Comparison of ENCODE assay signal across 1 cellular context in the genomic region with DNA sequence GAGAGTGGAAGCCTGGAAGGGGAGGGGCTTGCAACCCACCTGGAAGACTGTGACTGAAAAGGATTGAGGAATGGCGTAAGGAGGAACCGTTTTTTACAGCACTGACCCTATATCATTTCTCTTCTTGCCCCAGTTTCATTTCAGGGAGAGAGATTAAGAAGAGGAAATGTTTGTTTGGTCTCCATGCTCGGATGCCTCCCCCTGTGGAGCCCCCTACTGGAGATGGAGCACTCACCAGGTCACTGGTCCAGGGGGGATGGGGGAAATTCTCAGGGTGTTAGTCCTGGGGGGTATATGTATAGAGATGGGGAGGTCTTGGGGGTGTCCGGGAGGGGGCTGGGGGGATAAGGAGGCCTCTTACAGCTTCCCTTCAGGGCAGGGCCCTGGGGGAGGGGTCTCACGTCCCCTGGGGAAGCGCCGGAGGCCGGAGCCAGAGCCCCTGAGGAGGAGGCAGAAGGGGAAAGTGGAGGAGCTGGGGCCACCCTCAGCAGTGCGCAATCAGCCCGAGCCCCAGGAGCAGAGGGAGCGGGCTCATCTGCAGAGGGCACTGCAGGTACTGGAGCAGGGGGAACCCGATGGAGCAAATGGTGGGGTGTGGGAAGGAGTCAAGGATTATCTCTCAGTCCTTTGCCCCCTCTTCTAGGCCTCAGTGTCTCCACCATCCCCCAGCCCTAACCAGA.
TF ChIP-seq lines count a peak whose summit lies in the region.

No MANE protein-coding gene starts in this region.

TF ChIP-seq in GM23338, 12 proteins besides CTCF, POLR2A, EP300 and RAD21:
- TF ChIP-seq, protein P1, sequence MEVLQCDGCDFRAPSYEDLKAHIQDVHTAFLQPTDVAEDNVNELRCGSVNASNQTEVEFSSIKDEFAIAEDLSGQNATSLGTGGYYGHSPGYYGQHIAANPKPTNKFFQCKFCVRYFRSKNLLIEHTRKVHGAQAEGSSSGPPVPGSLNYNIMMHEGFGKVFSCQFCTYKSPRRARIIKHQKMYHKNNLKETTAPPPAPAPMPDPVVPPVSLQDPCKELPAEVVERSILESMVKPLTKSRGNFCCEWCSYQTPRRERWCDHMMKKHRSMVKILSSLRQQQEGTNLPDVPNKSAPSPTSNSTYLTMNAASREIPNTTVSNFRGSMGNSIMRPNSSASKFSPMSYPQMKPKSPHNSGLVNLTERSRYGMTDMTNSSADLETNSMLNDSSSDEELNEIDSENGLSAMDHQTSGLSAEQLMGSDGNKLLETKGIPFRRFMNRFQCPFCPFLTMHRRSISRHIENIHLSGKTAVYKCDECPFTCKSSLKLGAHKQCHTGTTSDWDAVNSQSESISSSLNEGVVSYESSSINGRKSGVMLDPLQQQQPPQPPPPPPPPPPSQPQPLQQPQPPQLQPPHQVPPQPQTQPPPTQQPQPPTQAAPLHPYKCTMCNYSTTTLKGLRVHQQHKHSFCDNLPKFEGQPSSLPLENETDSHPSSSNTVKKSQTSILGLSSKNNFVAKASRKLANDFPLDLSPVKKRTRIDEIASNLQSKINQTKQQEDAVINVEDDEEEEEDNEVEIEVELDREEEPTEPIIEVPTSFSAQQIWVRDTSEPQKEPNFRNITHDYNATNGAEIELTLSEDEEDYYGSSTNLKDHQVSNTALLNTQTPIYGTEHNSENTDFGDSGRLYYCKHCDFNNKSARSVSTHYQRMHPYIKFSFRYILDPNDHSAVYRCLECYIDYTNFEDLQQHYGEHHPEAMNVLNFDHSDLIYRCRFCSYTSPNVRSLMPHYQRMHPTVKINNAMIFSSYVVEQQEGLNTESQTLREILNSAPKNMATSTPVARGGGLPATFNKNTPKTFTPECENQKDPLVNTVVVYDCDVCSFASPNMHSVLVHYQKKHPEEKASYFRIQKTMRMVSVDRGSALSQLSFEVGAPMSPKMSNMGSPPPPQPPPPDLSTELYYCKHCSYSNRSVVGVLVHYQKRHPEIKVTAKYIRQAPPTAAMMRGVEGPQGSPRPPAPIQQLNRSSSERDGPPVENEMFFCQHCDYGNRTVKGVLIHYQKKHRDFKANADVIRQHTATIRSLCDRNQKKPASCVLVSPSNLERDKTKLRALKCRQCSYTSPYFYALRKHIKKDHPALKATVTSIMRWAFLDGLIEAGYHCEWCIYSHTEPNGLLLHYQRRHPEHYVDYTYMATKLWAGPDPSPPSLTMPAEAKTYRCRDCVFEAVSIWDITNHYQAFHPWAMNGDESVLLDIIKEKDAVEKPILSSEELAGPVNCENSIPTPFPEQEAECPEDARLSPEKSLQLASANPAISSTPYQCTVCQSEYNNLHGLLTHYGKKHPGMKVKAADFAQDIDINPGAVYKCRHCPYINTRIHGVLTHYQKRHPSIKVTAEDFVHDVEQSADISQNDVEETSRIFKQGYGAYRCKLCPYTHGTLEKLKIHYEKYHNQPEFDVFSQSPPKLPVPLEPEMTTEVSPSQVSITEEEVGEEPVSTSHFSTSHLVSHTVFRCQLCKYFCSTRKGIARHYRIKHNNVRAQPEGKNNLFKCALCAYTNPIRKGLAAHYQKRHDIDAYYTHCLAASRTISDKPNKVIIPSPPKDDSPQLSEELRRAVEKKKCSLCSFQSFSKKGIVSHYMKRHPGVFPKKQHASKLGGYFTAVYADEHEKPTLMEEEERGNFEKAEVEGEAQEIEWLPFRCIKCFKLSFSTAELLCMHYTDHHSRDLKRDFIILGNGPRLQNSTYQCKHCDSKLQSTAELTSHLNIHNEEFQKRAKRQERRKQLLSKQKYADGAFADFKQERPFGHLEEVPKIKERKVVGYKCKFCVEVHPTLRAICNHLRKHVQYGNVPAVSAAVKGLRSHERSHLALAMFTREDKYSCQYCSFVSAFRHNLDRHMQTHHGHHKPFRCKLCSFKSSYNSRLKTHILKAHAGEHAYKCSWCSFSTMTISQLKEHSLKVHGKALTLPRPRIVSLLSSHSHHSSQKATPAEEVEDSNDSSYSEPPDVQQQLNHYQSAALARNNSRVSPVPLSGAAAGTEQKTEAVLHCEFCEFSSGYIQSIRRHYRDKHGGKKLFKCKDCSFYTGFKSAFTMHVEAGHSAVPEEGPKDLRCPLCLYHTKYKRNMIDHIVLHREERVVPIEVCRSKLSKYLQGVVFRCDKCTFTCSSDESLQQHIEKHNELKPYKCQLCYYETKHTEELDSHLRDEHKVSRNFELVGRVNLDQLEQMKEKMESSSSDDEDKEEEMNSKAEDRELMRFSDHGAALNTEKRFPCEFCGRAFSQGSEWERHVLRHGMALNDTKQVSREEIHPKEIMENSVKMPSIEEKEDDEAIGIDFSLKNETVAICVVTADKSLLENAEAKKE (CRISPR knock-in tag; IDR thresholded peaks at IDR 0.05) = no peak
- TF ChIP-seq EZH2phosphoT487 (IDR thresholded peaks at IDR 0.05; ENCODE audit: unreplicated experiment) (no peak), ZNF114 (CRISPR knock-in tag; IDR thresholded peaks at IDR 0.05) (no peak), CREB1 (CRISPR knock-in tag; IDR thresholded peaks at IDR 0.05; ENCODE audit: low read depth) (no peak), EZH2 (IDR thresholded peaks at IDR 0.05; ENCODE audit: low read depth, unreplicated experiment) (no peak), POLR2AphosphoS5 (IDR thresholded peaks at IDR 0.05; ENCODE audit: low read depth) (no peak), ZNF331 (CRISPR knock-in tag; IDR thresholded peaks at IDR 0.05; ENCODE audit: low read depth) (no peak), JUNB (IDR thresholded peaks at IDR 0.05; ENCODE audit: unreplicated experiment) (no peak), STAT1 (IDR thresholded peaks at IDR 0.05; ENCODE audit: unreplicated experiment) (no peak), NANOG (IDR thresholded peaks at IDR 0.05; ENCODE audit: borderline replicate concordance) (no peak)
- TF ChIP-seq, protein P2, sequence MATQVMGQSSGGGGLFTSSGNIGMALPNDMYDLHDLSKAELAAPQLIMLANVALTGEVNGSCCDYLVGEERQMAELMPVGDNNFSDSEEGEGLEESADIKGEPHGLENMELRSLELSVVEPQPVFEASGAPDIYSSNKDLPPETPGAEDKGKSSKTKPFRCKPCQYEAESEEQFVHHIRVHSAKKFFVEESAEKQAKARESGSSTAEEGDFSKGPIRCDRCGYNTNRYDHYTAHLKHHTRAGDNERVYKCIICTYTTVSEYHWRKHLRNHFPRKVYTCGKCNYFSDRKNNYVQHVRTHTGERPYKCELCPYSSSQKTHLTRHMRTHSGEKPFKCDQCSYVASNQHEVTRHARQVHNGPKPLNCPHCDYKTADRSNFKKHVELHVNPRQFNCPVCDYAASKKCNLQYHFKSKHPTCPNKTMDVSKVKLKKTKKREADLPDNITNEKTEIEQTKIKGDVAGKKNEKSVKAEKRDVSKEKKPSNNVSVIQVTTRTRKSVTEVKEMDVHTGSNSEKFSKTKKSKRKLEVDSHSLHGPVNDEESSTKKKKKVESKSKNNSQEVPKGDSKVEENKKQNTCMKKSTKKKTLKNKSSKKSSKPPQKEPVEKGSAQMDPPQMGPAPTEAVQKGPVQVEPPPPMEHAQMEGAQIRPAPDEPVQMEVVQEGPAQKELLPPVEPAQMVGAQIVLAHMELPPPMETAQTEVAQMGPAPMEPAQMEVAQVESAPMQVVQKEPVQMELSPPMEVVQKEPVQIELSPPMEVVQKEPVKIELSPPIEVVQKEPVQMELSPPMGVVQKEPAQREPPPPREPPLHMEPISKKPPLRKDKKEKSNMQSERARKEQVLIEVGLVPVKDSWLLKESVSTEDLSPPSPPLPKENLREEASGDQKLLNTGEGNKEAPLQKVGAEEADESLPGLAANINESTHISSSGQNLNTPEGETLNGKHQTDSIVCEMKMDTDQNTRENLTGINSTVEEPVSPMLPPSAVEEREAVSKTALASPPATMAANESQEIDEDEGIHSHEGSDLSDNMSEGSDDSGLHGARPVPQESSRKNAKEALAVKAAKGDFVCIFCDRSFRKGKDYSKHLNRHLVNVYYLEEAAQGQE (IDR thresholded peaks at IDR 0.05; ENCODE audit: unreplicated experiment) = no peak
- TF ChIP-seq, protein P3, sequence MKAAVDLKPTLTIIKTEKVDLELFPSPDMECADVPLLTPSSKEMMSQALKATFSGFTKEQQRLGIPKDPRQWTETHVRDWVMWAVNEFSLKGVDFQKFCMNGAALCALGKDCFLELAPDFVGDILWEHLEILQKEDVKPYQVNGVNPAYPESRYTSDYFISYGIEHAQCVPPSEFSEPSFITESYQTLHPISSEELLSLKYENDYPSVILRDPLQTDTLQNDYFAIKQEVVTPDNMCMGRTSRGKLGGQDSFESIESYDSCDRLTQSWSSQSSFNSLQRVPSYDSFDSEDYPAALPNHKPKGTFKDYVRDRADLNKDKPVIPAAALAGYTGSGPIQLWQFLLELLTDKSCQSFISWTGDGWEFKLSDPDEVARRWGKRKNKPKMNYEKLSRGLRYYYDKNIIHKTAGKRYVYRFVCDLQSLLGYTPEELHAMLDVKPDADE (IDR thresholded peaks at IDR 0.05) = no peak
